ENCODE assay signal across 35 cellular contexts in genomic region chr20:39397646-39398045, GRCh38.
"Had no signal": no experiment of that assay in that cellular context is flagged by ENCODE, and none has a peak within 500 bp of the region (broad histone marks: within the 10 kb centered on the region; RNA-seq: fewer than 3 reads in every experiment).

No MANE protein-coding gene starts in this region.

- H3K9me3 ChIP-seq: MG63 had no signal

- H3K36me3 ChIP-seq: MG63 had no signal

- H3K27me3 ChIP-seq: MG63 had no signal

- DNase-seq: Karpas-422, Kasumi-1, MG63, MM.1S, MV-4-11, NCI-H1048, NCI-H1092, NCI-H1092 treated with DMSO at 0.1 percent for 48 hours, NCI-H1105, NCI-H1105 treated with DMSO at 0.1 percent for 48 hours, NCI-H1417, NCI-H1417 treated with DMSO at 0.1 percent for 48 hours, NCI-H1436, NCI-H1436 treated with DMSO at 0.1 percent for 48 hours, NCI-H146, NCI-H1694, NCI-H1694 treated with DMSO at 0.1 percent for 48 hours, NCI-H187, NCI-H187 treated with DMSO at 0.1 percent for 48 hours, NCI-H1930, NCI-H2029, NCI-H2029 treated with DMSO at 0.1 percent for 48 hours, NCI-H2081, NCI-H2081 treated with DMSO at 0.1 percent for 48 hours, NCI-H2107, NCI-H2171, NCI-H2171 treated with DMSO at 0.1 percent for 48 hours, NCI-H2227 treated with DMSO at 0.1 percent for 48 hours, NCI-H226, NCI-H345, NCI-H446, NCI-H446 treated with DMSO at 0.1 percent for 48 hours, NCI-H510A, NCI-H510A treated with DMSO at 0.1 percent for 48 hours, NCI-H524 had no signal

- H3K4me3 ChIP-seq: MG63 had no signal
